Comparison of ENCODE assay signal across 9 cellular contexts in the genomic region with DNA sequence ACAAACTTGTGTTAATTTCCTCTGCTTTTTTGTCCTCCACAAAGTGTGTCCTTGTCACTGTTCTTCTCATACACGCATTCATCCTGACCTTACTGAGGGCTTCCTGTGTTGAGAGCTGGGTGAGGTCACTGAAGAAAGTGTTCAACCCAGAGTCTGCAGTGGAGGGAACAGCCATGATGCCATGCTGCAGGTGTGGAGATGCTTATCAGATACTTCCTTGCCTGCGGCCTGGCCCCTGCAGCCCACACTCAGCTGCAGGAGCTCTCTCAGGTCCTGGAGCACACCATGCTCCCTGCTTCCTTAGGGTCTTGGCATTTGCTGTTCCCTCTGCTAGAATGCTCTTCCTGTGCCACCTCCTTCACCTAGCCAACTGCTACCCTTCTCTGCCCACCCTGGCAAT.
DNase-seq lines count a peak whose midpoint lies in the region; ATAC-seq and TF ChIP-seq lines count a peak whose summit lies in the region.
"Had no signal": no experiment of that assay in that cellular context is flagged by ENCODE, and none has a peak within 500 bp of the region (broad histone marks: within the 10 kb centered on the region; RNA-seq: fewer than 3 reads in every experiment).

No MANE protein-coding gene starts in this region.

- DNase-seq in left cardiac atrium (no peak), Right ventricle myocardium superior (no peak), T-helper 9 cell (peak; percentile 48), foreskin keratinocyte (peak in 1 of 2 donors; percentile 44), upper lobe of left lung (no peak), ascending aorta (ENCODE audit: low spot score in 2 of 2) (no peak)

- H3K9me3 ChIP-seq in upper lobe of left lung, result no peaks in the 10 kb centered on the region
- H3K9me3 ChIP-seq in ascending aorta, result no peaks in the 10 kb centered on the region

- H3K36me3 ChIP-seq in upper lobe of left lung (no peaks in the 10 kb centered on the region), ascending aorta (no peaks in the 10 kb centered on the region)

- WGBS in upper lobe of left lung, 2 donors, result 14 to 31% methylated on average over 2 of the region's 2 CpGs

- no peak for TF ChIP-seq EP300 in upper lobe of left lung (IDR thresholded peaks at IDR 0.05)

- TF ChIP-seq POLR2A in upper lobe of left lung (IDR thresholded peaks at IDR 0.05), result no peak

- H3K27ac ChIP-seq in foreskin keratinocyte (no peak overlapping the region), upper lobe of left lung (peak overlapping the region in 1 of 4 donors; percentile 63), ascending aorta (no peak overlapping the region)
- H3K27ac ChIP-seq: C4-2B had no signal

- H3K4me3 ChIP-seq in upper lobe of left lung (no peak overlapping the region), ascending aorta (no peak overlapping the region)

- ATAC-seq in left cardiac atrium, result peak; percentile 51 to 56
- ATAC-seq in Right ventricle myocardium superior (ENCODE audit: poor library complexity), result no peak
- peak; percentile 76 for ATAC-seq in foreskin keratinocyte
- ATAC-seq in upper lobe of left lung (ENCODE audit: low FRiP score in 2 of 2), result peak; percentile 8 to 59
- no peak for ATAC-seq in esophagus mucosa
- ATAC-seq in GM19351 (IDR thresholded peaks at IDR 0.05; ENCODE audit: unreplicated experiment), result no peak

- TF ChIP-seq CTCF in foreskin keratinocyte (conservative IDR thresholded peaks at IDR 0.05) (no peak), upper lobe of left lung (IDR thresholded peaks at IDR 0.05) (no peak), ascending aorta (IDR thresholded peaks at IDR 0.05) (no peak)

- H3K27me3 ChIP-seq in foreskin keratinocyte, result no peaks in the 10 kb centered on the region
- H3K27me3 ChIP-seq in upper lobe of left lung, result no peaks in the 10 kb centered on the region
- no peaks in the 10 kb centered on the region for H3K27me3 ChIP-seq in ascending aorta

- intact Hi-C loops in left cardiac atrium (cut with DNase I), result no loop called here
- intact Hi-C loops in Right ventricle myocardium superior (cut with DNase I), result loop anchor here (10.0 kb wide), 1 partner anchor 112 kb away; no protein-coding TSS in a partner anchor
- intact Hi-C loops in ascending aorta (cut with DNase I), result no loop called here

- H3K4me1 ChIP-seq in foreskin keratinocyte, result no peaks in the 10 kb centered on the region
- peaks cover 9 to 23% (median 18%) of the 10 kb centered on the region in 4 donors for H3K4me1 ChIP-seq in upper lobe of left lung
- H3K4me1 ChIP-seq in ascending aorta, result no peaks in the 10 kb centered on the region

Comparison
In these comparisons a context has a peak if more than half of its experiments do, and no peak if none do; other contexts are left out.
1. ATAC-seq: peak in left cardiac atrium (2 of 2), foreskin keratinocyte (single experiment) and upper lobe of left lung (2 of 2); none in Right ventricle myocardium superior (single experiment), esophagus mucosa (single experiment) and GM19351 (single experiment).